In genomic region chr2:56743807-56744206, GRCh38 we compare ENCODE assay signal across 27 cellular contexts.
"Had no signal": no experiment of that assay in that cellular context is flagged by ENCODE, and none has a peak within 500 bp of the region (broad histone marks: within the 10 kb centered on the region; RNA-seq: fewer than 3 reads in every experiment).

No MANE protein-coding gene starts in this region.

- H3K4me1 ChIP-seq: left lung, right atrium auricular region, stomach, testis, thyroid gland, transverse colon, upper lobe of left lung, vagina had no signal

- H3K27me3 Mint-ChIP-seq: naive thymus-derived CD4-positive, alpha-beta T cell; natural killer cell treated with Interleukin-12 subunit alpha and Interleukin-12 subunit beta and Interleukin-15 and Interleukin-18, amount 100 ng/mL, for 72 hours; progenitor cell of endocrine pancreas; stimulated activated naive B cell treated with anti-CD40 and anti-IgM and Interleukin-4, amounts not matched to agents 10 μg/mL and 1 μg/mL and 100 μg/mL, for 72 hours had no signal

- H3K27me3 ChIP-seq: left lung, ovary, right atrium auricular region, stomach, testis, thyroid gland, transverse colon, upper lobe of left lung, vagina had no signal

- H3K4me3 ChIP-seq: left lung, lung, mucosa of descending colon, ovary, right atrium auricular region, skin epidermis, stomach, testis, thyroid gland, transverse colon, upper lobe of left lung, vagina had no signal

- H3K36me3 ChIP-seq: left lung, ovary, right atrium auricular region, stomach, thyroid gland, transverse colon, upper lobe of left lung, vagina had no signal

- H3K4me1 Mint-ChIP-seq: naive thymus-derived CD4-positive, alpha-beta T cell; stimulated activated naive B cell treated with anti-CD40 and anti-IgM and Interleukin-4, amounts not matched to agents 10 μg/mL and 1 μg/mL and 100 μg/mL, for 72 hours had no signal

- H3K27ac Mint-ChIP-seq: naive thymus-derived CD4-positive, alpha-beta T cell; natural killer cell treated with Interleukin-12 subunit alpha and Interleukin-12 subunit beta and Interleukin-15 and Interleukin-18, amount 100 ng/mL, for 72 hours; progenitor cell of endocrine pancreas; stimulated activated naive B cell treated with anti-CD40 and anti-IgM and Interleukin-4, amounts not matched to agents 10 μg/mL and 1 μg/mL and 100 μg/mL, for 72 hours had no signal

- H3K9me3 ChIP-seq: left lung, mucosa of descending colon, ovary, right atrium auricular region, stomach, testis, thyroid gland, transverse colon, upper lobe of left lung, vagina had no signal

- FAIRE-seq: keratinocyte had no signal

- ATAC-seq: left cardiac atrium; left lung; mucosa of descending colon; naive thymus-derived CD4-positive, alpha-beta T cell; natural killer cell treated with Interleukin-12 subunit alpha and Interleukin-12 subunit beta and Interleukin-15 and Interleukin-18, amount 100 ng/mL, for 72 hours; sciatic nerve; stimulated activated naive B cell treated with anti-CD40 and anti-IgM and Interleukin-4, amounts not matched to agents 10 μg/mL and 1 μg/mL and 100 μg/mL, for 72 hours; stimulated activated naive CD8-positive, alpha-beta T cell treated with anti-CD3 and anti-CD28 coated beads, Interleukin-15, Interleukin-2, amounts not matched to agents 100 U/mL and 50 U/mL, for 24 hours had no signal

- H3K27ac ChIP-seq: left lung, ovary, right atrium auricular region, skin epidermis, stomach, testis, thyroid gland, transverse colon, upper lobe of left lung, vagina had no signal

- H3K36me3 Mint-ChIP-seq: natural killer cell treated with Interleukin-12 subunit alpha and Interleukin-12 subunit beta and Interleukin-15 and Interleukin-18, amount 100 ng/mL, for 72 hours; stimulated activated naive B cell treated with anti-CD40 and anti-IgM and Interleukin-4, amounts not matched to agents 10 μg/mL and 1 μg/mL and 100 μg/mL, for 72 hours had no signal

- DNase-seq: hippocampal formation; kidney glomerular epithelial cell; left cardiac atrium; left lung; midbrain; mucosa of descending colon; naive thymus-derived CD4-positive, alpha-beta T cell; ovary; stimulated activated CD4-positive, alpha-beta T cell treated with anti-CD3 and anti-CD28 coated beads, Interleukin-12 subunit alpha, Interleukin-12 subunit beta, amount 100 ng/mL, for 4 hours; stimulated activated CD4-positive, alpha-beta T cell treated with anti-CD3 and anti-CD28 coated beads, Interleukin-15, amount 100 ng/mL, for 24 hours; stimulated activated CD4-positive, alpha-beta T cell treated with anti-CD3 and anti-CD28 coated beads, Interleukin-2, amount 100 ng/mL, for 24 hours; stimulated activated CD4-positive, alpha-beta T cell treated with anti-CD3 and anti-CD28 coated beads, Interleukin-4, amount 100 ng/mL, for 1 hour; stimulated activated naive B cell treated with anti-CD40 and anti-IgM and Interleukin-4, amounts not matched to agents 10 μg/mL and 1 μg/mL and 100 μg/mL, for 72 hours; stimulated activated naive CD8-positive, alpha-beta T cell treated with anti-CD3 and anti-CD28 coated beads, Interleukin-15, Interleukin-2, amounts not matched to agents 100 U/mL and 50 U/mL, for 24 hours; stomach; testis; thyroid gland; transverse colon; upper lobe of left lung had no signal

- H3K4me3 Mint-ChIP-seq: naive thymus-derived CD4-positive, alpha-beta T cell; natural killer cell treated with Interleukin-12 subunit alpha and Interleukin-12 subunit beta and Interleukin-15 and Interleukin-18, amount 100 ng/mL, for 72 hours; stimulated activated naive B cell treated with anti-CD40 and anti-IgM and Interleukin-4, amounts not matched to agents 10 μg/mL and 1 μg/mL and 100 μg/mL, for 72 hours had no signal
